In the genomic region with DNA sequence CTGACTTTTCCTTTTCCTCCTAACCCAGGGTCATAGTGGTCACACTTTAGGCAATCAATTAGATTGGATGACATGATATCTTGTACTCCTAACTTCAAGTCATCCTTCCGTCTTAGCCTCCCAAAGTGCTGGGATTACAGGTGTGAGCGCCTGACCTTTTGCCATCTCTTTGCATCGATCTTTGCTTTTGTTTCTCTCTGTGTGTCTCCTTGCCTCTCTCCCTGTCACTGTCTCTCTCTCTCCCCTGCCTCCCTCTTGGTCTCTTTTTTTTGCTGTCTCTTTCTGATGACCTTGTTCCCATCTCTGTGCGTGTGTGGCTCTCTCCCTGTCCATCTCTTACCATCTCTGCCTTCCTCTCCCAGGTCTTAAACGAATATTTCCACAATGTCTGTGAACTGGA, we compare ENCODE assay signal across 8 cellular contexts. TPM values are rescaled to one million over a fixed set of nuclear protein-coding genes. Genes with fewer than 3 reads are reported as not detected.
DNase-seq lines count a peak whose midpoint lies in the region; ATAC-seq and TF ChIP-seq lines count a peak whose summit lies in the region.
"Not testable (repeated sequence)": the region's sequence is repeated elsewhere in the genome, so short reads cannot be mapped to it uniquely, and the experiment has no call there.

No MANE protein-coding gene starts in this region.

- WGBS in stomach, 5 donors, result 13 to 26% (median 17%) methylated on average over 5 of the region's 5 CpGs

- TF ChIP-seq POLR2A in stomach (IDR thresholded peaks at IDR 0.05), result not testable (repeated sequence)

- H3K4me1 Mint-ChIP-seq in CD4-positive, alpha-beta T cell (ENCODE audit: low read depth), result peaks cover 44% of the 10 kb centered on the region
- peaks cover 45% of the 10 kb centered on the region for H3K4me1 Mint-ChIP-seq in activated CD4-positive, alpha-beta T cell treated with anti-CD3 and anti-CD28 coated beads, Interleukin-2, amount 10 ng/mL, durations not matched to agents 7 days and 5 days
- H3K4me1 Mint-ChIP-seq in chondrocyte (ENCODE audit: low read depth) (peaks cover 18% of the 10 kb centered on the region), natural killer cell (peaks cover 20 to 34% of the 10 kb centered on the region in 2 donors)

- POLR2A ChIA-PET in CD4-positive, alpha-beta T cell (lab: Charles Lee), result interaction anchor here (0.7 to 1.2 kb wide), 2 partner anchors 75 to 173 kb away, joined by 3 to 5 read pairs; a partner anchor contains a TSS
- POLR2A ChIA-PET in activated CD4-positive, alpha-beta T cell treated with anti-CD3 and anti-CD28 coated beads, Interleukin-2, amount 10 ng/mL, durations not matched to agents 7 days and 5 days (lab: Charles Lee), result not testable (repeated sequence)

- ATAC-seq in CD4-positive, alpha-beta T cell (ENCODE audit: poor library complexity); natural killer cell: not testable (repeated sequence)
- ATAC-seq in GM21529 (IDR thresholded peaks at IDR 0.05; ENCODE audit: unreplicated experiment), result peak; percentile 1

- peaks cover 44% of the 10 kb centered on the region for H3K36me3 Mint-ChIP-seq in CD4-positive, alpha-beta T cell (ENCODE audit: low read depth)
- peaks cover 13% of the 10 kb centered on the region for H3K36me3 Mint-ChIP-seq in activated CD4-positive, alpha-beta T cell treated with anti-CD3 and anti-CD28 coated beads, Interleukin-2, amount 10 ng/mL, durations not matched to agents 7 days and 5 days (ENCODE audit: low read depth)
- not testable (repeated sequence) for H3K36me3 Mint-ChIP-seq in chondrocyte (ENCODE audit: low read depth); natural killer cell

- not testable (repeated sequence) for H3K27ac ChIP-seq in CD4-positive, alpha-beta T cell (ENCODE audit: low read depth, low read length); right atrium auricular region
- H3K27ac ChIP-seq in KOPT-K1 (ENCODE audit: low read depth, low read length, poor library complexity, severe bottlenecking) (peak overlapping the region; percentile 74), stomach (peak overlapping the region in 2 of 5 donors; percentile 71 to 80)

- intact Hi-C loops in CD4-positive, alpha-beta T cell (cut with DNase I, micrococcal nuclease), result loop anchor here in 1 of 2 experiments (5.0 to 10.0 kb wide), 4 partner anchors 175 to 1908 kb away; a partner anchor contains a TSS
- intact Hi-C loops in natural killer cell (cut with micrococcal nuclease); stomach (cut with DNase I; ENCODE audit: low total_unique reads): not testable (repeated sequence)

- not testable (repeated sequence) for DNase-seq in CD4-positive, alpha-beta T cell; activated CD4-positive, alpha-beta T cell treated with anti-CD3 and anti-CD28 coated beads, Interleukin-2, amount 10 ng/mL, durations not matched to agents 7 days and 5 days; chondrocyte (ENCODE audit: low spot score); right atrium auricular region (ENCODE audit: low spot score); natural killer cell; stomach

- H3K27me3 Mint-ChIP-seq in CD4-positive, alpha-beta T cell; activated CD4-positive, alpha-beta T cell treated with anti-CD3 and anti-CD28 coated beads, Interleukin-2, amount 10 ng/mL, durations not matched to agents 7 days and 5 days; chondrocyte (ENCODE audit: low read depth); natural killer cell (ENCODE audit: low read depth in 2 of 2): not testable (repeated sequence)

- not testable (repeated sequence) for TF ChIP-seq EP300 in stomach (IDR thresholded peaks at IDR 0.05)

- peak overlapping the region; percentile 94 for H3K4me3 Mint-ChIP-seq in CD4-positive, alpha-beta T cell
- peak overlapping the region; percentile 93 for H3K4me3 Mint-ChIP-seq in activated CD4-positive, alpha-beta T cell treated with anti-CD3 and anti-CD28 coated beads, Interleukin-2, amount 10 ng/mL, durations not matched to agents 7 days and 5 days
- peak overlapping the region; percentile 89 for H3K4me3 Mint-ChIP-seq in chondrocyte (ENCODE audit: unreplicated experiment)
- peak overlapping the region; percentile 98 for H3K4me3 Mint-ChIP-seq in natural killer cell

- not testable (repeated sequence) for H3K9me3 ChIP-seq in CD4-positive, alpha-beta T cell (ENCODE audit: control insufficient read depth, low read length); KOPT-K1 (ENCODE audit: insufficient read depth, low read length, poor library complexity, severe bottlenecking); right atrium auricular region; stomach

- H3K36me3 ChIP-seq in KOPT-K1 (ENCODE audit: insufficient read depth, low read length), result peaks cover 27% of the 10 kb centered on the region
- H3K36me3 ChIP-seq in right atrium auricular region, result not testable (repeated sequence)
- H3K36me3 ChIP-seq in stomach, result peaks cover 0 to 17% (median 3%) of the 10 kb centered on the region in 4 donors

- H3K9me3 Mint-ChIP-seq in CD4-positive, alpha-beta T cell; activated CD4-positive, alpha-beta T cell treated with anti-CD3 and anti-CD28 coated beads, Interleukin-2, amount 10 ng/mL, durations not matched to agents 7 days and 5 days; chondrocyte (ENCODE audit: low read depth); natural killer cell: not testable (repeated sequence)

- CTCF ChIA-PET in CD4-positive, alpha-beta T cell (lab: Charles Lee), result interaction anchor here (1.0 kb wide), 1 partner anchor 10 kb away, joined by 3 read pairs; no protein-coding TSS in a partner anchor
- CTCF ChIA-PET in activated CD4-positive, alpha-beta T cell treated with anti-CD3 and anti-CD28 coated beads, Interleukin-2, amount 10 ng/mL, durations not matched to agents 7 days and 5 days (lab: Charles Lee), result not testable (repeated sequence)

- not testable (repeated sequence) for TF ChIP-seq CTCF in CD4-positive, alpha-beta T cell (IDR thresholded peaks at IDR 0.05); chondrocyte (IDR thresholded peaks at IDR 0.05); right atrium auricular region (IDR thresholded peaks at IDR 0.05); natural killer cell (IDR thresholded peaks at IDR 0.05); stomach (IDR thresholded peaks at IDR 0.05)

- H3K4me1 ChIP-seq in right atrium auricular region, result not testable (repeated sequence)
- H3K4me1 ChIP-seq in stomach, result peaks cover 0 to 21% (median 8%) of the 10 kb centered on the region in 4 donors

- H3K27ac Mint-ChIP-seq in CD4-positive, alpha-beta T cell, result peak overlapping the region; percentile 92
- H3K27ac Mint-ChIP-seq in activated CD4-positive, alpha-beta T cell treated with anti-CD3 and anti-CD28 coated beads, Interleukin-2, amount 10 ng/mL, durations not matched to agents 7 days and 5 days, result peak overlapping the region; percentile 97
- H3K27ac Mint-ChIP-seq in chondrocyte (ENCODE audit: unreplicated experiment), result peak overlapping the region; percentile 43
- H3K27ac Mint-ChIP-seq in natural killer cell, result peak overlapping the region; percentile 88 to 90

- not testable (repeated sequence) for H3K27me3 ChIP-seq in CD4-positive, alpha-beta T cell (ENCODE audit: control insufficient read depth, insufficient read depth, low read length); right atrium auricular region; stomach

- H3K4me3 ChIP-seq in right atrium auricular region (peak overlapping the region; percentile 66 to 83), stomach (peak overlapping the region; percentile 57 to 100 (median 82))

RNA-seq across cellular contexts. Expression of a gene that starts 0.9 kb away (rescaled TPM):
- 10 to 100 TPM; 10.2 to 10.3 TPM for total RNA-seq in CD4-positive, alpha-beta T cell
- total RNA-seq in activated CD4-positive, alpha-beta T cell treated with anti-CD3 and anti-CD28 coated beads, Interleukin-2, amount 10 ng/mL, durations not matched to agents 7 days and 5 days, result 10 to 100 TPM; 22.6 to 31.7 TPM
- total RNA-seq in chondrocyte (11.7 to 19.6 TPM (median 13.1 TPM) in 3 replicates), right atrium auricular region (10 to 100 TPM in 1 of 2 donors, 1 to 10 TPM in 1; 8.1 to 11.9 TPM), natural killer cell (10 to 100 TPM; 11.3 to 14.2 (median 12.5) TPM), stomach (10 to 100 TPM in 3 of 5 donors, 1 to 10 TPM in 2; 3.2 to 38.4 (median 14.8) TPM)
- polyA plus RNA-seq in stomach, result 1 to 10 TPM; 4.1 to 7.4 (median 6.3) TPM

Comparison
In these comparisons a context has a peak if more than half of its experiments do, and no peak if none do; other contexts are left out.
1. H3K27ac Mint-ChIP-seq: peak in every context shown above with its lines; median percentile 97 in activated CD4-positive, alpha-beta T cell treated with anti-CD3 and anti-CD28 coated beads, Interleukin-2, amount 10 ng/mL, durations not matched to agents 7 days and 5 days; 92 in CD4-positive, alpha-beta T cell; 89 in natural killer cell; 43 in chondrocyte.